ENCODE assay signal across 5 cellular contexts in the genomic region with DNA sequence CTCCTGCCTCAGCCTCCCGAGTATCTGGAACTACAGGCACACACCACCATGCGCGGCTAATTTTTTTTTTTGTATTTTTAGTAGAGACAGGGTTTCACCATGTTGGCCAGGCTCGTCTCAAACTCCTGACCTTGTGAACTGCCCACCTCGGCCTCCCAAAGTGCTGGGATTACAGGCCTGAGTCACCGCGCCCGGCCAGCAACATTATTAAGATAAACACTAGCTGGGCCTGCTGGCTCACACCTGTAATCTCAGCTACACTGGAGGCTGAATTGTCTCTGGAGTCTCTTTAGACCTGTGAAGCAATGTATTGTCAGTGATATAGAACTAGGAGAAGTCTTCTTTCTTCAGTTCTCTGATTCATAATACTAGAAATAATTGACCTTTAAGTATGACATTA. TPM values are rescaled to one million over a fixed set of nuclear protein-coding genes. Genes with fewer than 3 reads are reported as not detected.
"Had no signal": no experiment of that assay in that cellular context is flagged by ENCODE, and none has a peak within 500 bp of the region (broad histone marks: within the 10 kb centered on the region; RNA-seq: fewer than 3 reads in every experiment).

No MANE protein-coding gene starts in this region.

RNA-seq across cellular contexts. Expression of a gene that starts 32.1 kb away (rescaled TPM):
- total RNA-seq: MCF 10A, NCI-H460, PC-9, RPMI7951, SJSA1 had no signal
